ENCODE assay signal across 8 cellular contexts in the genomic region with DNA sequence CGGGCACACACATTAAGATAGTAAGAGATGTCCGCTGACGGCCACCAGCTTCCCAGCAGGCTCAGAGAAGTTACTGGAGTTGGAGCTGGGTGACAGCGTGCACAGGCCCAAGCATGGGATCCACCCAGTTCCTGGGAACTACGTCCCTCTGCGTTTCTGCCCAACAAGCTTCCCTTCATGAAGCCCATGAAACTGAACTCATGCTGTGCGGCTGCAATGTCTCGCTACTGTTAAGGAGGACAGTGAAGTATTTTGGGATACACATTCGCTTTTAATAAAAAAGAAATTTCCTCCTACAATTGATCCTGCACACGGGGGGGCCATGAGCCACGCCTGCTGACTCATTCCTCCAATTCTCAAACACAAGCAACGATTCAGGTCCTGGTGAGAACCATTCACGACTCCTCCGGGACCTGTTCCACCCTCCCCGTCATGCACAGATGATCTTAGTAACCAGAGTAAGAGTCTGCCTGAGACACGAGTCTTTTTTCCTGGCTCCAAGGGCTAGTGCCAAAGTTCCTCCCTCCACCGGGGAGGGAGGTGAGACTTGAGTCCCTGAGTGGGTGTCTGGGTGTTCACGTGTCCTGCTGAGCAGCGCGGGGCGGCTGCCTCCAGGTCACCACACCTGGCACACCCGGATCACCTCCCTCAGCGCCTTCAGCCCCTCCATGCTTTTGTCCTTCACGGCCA. TPM values are rescaled to one million over a fixed set of nuclear protein-coding genes. Genes with fewer than 3 reads are reported as not detected.
DNase-seq lines count a peak whose midpoint lies in the region; ATAC-seq and TF ChIP-seq lines count a peak whose summit lies in the region.

No MANE protein-coding gene starts in this region.

- H3K27me3 Mint-ChIP-seq in brain: peaks cover 6% of the 10 kb centered on the region
- H3K27me3 Mint-ChIP-seq in T-cell: no peaks in the 10 kb centered on the region

- H3K36me3 ChIP-seq in mucosa of rectum (ENCODE audit: control insufficient read depth in 2 of 2, insufficient read depth in 2 of 2, low read length in 2 of 2): peaks cover 2 to 5% of the 10 kb centered on the region in 2 donors

- CTCF ChIA-PET in T-cell (lab: Charles Lee): no interaction called here

- peaks cover 0 to 2% (median 0%) of the 10 kb centered on the region in 5 experiments for H3K9me3 Mint-ChIP-seq in brain
- no peaks in the 10 kb centered on the region for H3K9me3 Mint-ChIP-seq in T-cell

- TF ChIP-seq CTCF in AG09309 (IDR thresholded peaks at IDR 0.05; ENCODE audit: control insufficient read depth, insufficient read depth, low read depth, low read length, missing control alignments) (no peak), brain (conservative IDR thresholded peaks at IDR 0.05) (no peak)

- POLR2A ChIA-PET in T-cell (lab: Charles Lee): no interaction called here

- H3K9ac ChIP-seq in mucosa of rectum (ENCODE audit: low read depth in 1 of 2, low read length in 2 of 2): peak overlapping the region; percentile 38 to 69

- no peaks in the 10 kb centered on the region for H3K27me3 ChIP-seq in mucosa of rectum (ENCODE audit: control insufficient read depth in 2 of 2, insufficient read depth in 2 of 2, low read length in 2 of 2)

- H3K4me3 Mint-ChIP-seq in brain (peak overlapping the region; percentile 72 to 92 (median 82)), T-cell (no peak overlapping the region)

- H3K36me3 Mint-ChIP-seq in brain (peaks cover 23% of the 10 kb centered on the region), T-cell (peaks cover 7% of the 10 kb centered on the region)

- DNase-seq in AG09309 (ENCODE audit: low read depth): no peak
- DNase-seq in HPDE6-E6E7 (ENCODE audit: extremely low spot score): peak; percentile 46
- no peak for DNase-seq in MV-4-11 (lab: John Stamatoyannopoulos, UW)
- DNase-seq in T-cell: no peak
- DNase-seq in NK-92 (lab: John Stamatoyannopoulos, UW; ENCODE audit: unreplicated experiment): no peak

- H3K4me1 ChIP-seq in mucosa of rectum (ENCODE audit: control insufficient read depth in 2 of 2, insufficient read depth in 2 of 2, low read length in 2 of 2): peaks cover 35 to 42% of the 10 kb centered on the region in 2 donors

- no peaks in the 10 kb centered on the region for H3K9me3 ChIP-seq in mucosa of rectum (ENCODE audit: control insufficient read depth in 2 of 2, low read length in 2 of 2)

- peak overlapping the region; percentile 3; the same call in 1 of the 2 replicates for H3K4me3 ChIP-seq in AG09309 (ENCODE audit: control insufficient read depth, low read depth, low read length)
- peak overlapping the region; percentile 47 to 57 for H3K4me3 ChIP-seq in mucosa of rectum (ENCODE audit: low read length in 2 of 2)

- H3K4me1 Mint-ChIP-seq in brain (peaks cover 47% of the 10 kb centered on the region), T-cell (peaks cover 29 to 31% (median 30%) of the 10 kb centered on the region in 3 donors)

- ATAC-seq in T-cell (replicated peaks in 1 of 4): no peak
- no peak for ATAC-seq in HG02588 (IDR thresholded peaks at IDR 0.05; ENCODE audit: unreplicated experiment)

- H3K27ac ChIP-seq in mucosa of rectum (ENCODE audit: low read depth in 2 of 2, low read length in 2 of 2): peak overlapping the region; percentile 91 to 96

- peak overlapping the region; percentile 73 to 99 (median 89) for H3K27ac Mint-ChIP-seq in brain
- no peak overlapping the region for H3K27ac Mint-ChIP-seq in T-cell

RNA-seq across cellular contexts. Expression of gene PSMG3, which starts 2.6 kb away (rescaled TPM):
- polyA plus RNA-seq in brain (ENCODE audit: insufficient read depth, low read depth, low replicate concordance): 68.4 TPM
- 10 to 100 TPM; 17.6 to 28.5 (median 20.6) TPM for total RNA-seq in T-cell

RNA-seq across cellular contexts. Expression of gene TMEM184A, which starts 11.2 kb away (rescaled TPM):
- polyA plus RNA-seq in brain (ENCODE audit: insufficient read depth, low read depth, low replicate concordance): 4.3 TPM
- total RNA-seq in T-cell: under 1 TPM in 3 of 5 donors, not detected in 2; 0.18 to 0.38 (median 0.33) TPM

RNA-seq across cellular contexts. Expression of gene MAFK, which starts 36.7 kb away (rescaled TPM):
- polyA plus RNA-seq in brain (ENCODE audit: insufficient read depth, low read depth, low replicate concordance): 17.9 TPM
- total RNA-seq in T-cell: 10 to 100 TPM; 52.0 to 80.1 (median 73.8) TPM

Comparison
In these comparisons a context has a peak if more than half of its experiments do, and no peak if none do; other contexts are left out.
1. H3K27ac Mint-ChIP-seq: peak in brain (5 of 5); none in T-cell (0 of 2).
2. H3K4me3 Mint-ChIP-seq: peak in brain (5 of 5); none in T-cell (0 of 3).